1 cellular context compared by ENCODE assay signal in genomic region chrX:13013353-13014110, GRCh38.
TF ChIP-seq lines count a peak whose summit lies in the region.

No MANE protein-coding gene starts in this region.

TF ChIP-seq in K562, 482 proteins besides CTCF, POLR2A, EP300 and RAD21 (continued from another document):
- TF ChIP-seq CEBPG (CRISPR knock-in tag; IDR thresholded peaks at IDR 0.05) (no peak), CEBPG (tag; conservative IDR thresholded peaks at IDR 0.05 in 1 of 2, IDR thresholded peaks at IDR 0.05 in 1 of 2) (peak; percentile 51 to 55; a peak in 3 of 4 replicates), PPARD (CRISPR knock-in tag; IDR thresholded peaks at IDR 0.05) (no peak), GTF3C2 (IDR thresholded peaks at IDR 0.05; ENCODE audit: borderline replicate concordance, extremely low read depth, insufficient read length) (no peak)
